ENCODE assay signal across 12 cellular contexts in genomic region chr11:26087095-26087935, GRCh38.
A peak's percentile ranks its signal among the peaks of the same experiment; 100 is the strongest.
DNase-seq lines count a peak whose midpoint lies in the region; ATAC-seq lines count a peak whose summit lies in the region.
"Had no signal": no experiment of that assay in that cellular context is flagged by ENCODE, and none has a peak within 500 bp of the region (broad histone marks: within the 10 kb centered on the region; RNA-seq: fewer than 3 reads in every experiment).

No MANE protein-coding gene starts in this region.

- no peak overlapping the region for H3K27ac Mint-ChIP-seq in activated naive CD4-positive, alpha-beta T cell treated with anti-CD3 and anti-CD28 coated beads for 36 hours
- H3K27ac Mint-ChIP-seq in activated CD8-positive, alpha-beta T cell treated with anti-CD3 and anti-CD28 coated beads, Interleukin-2, amount 10 ng/mL, durations not matched to agents 7 days and 5 days: no peak overlapping the region

- CTCF ChIA-PET in activated naive CD4-positive, alpha-beta T cell treated with anti-CD3 and anti-CD28 coated beads for 36 hours (lab: Charles Lee): no interaction called here
- CTCF ChIA-PET in activated CD8-positive, alpha-beta T cell treated with anti-CD3 and anti-CD28 coated beads, Interleukin-2, amount 10 ng/mL, durations not matched to agents 7 days and 5 days (lab: Charles Lee): no interaction called here

- H3K4me3 Mint-ChIP-seq in activated naive CD4-positive, alpha-beta T cell treated with anti-CD3 and anti-CD28 coated beads for 36 hours: no peak overlapping the region
- H3K4me3 Mint-ChIP-seq in activated CD8-positive, alpha-beta T cell treated with anti-CD3 and anti-CD28 coated beads, Interleukin-2, amount 10 ng/mL, durations not matched to agents 7 days and 5 days: no peak overlapping the region

- peak; percentile 63 for DNase-seq in RPMI8226
- no peak for DNase-seq in activated naive CD4-positive, alpha-beta T cell treated with anti-CD3 and anti-CD28 coated beads for 36 hours
- DNase-seq in cortex of kidney (lab: John Stamatoyannopoulos, UW): no peak
- no peak for DNase-seq in activated CD8-positive, alpha-beta T cell treated with anti-CD3 and anti-CD28 coated beads, Interleukin-2, amount 10 ng/mL, durations not matched to agents 7 days and 5 days
- DNase-seq in stimulated activated CD4-positive, alpha-beta T cell treated with anti-CD3 and anti-CD28 coated beads, Interleukin-2, amount 100 ng/mL, for 24 hours: no peak
- DNase-seq: amygdala, upper lobe of left lung had no signal

- intact Hi-C loops in activated naive CD4-positive, alpha-beta T cell treated with anti-CD3 and anti-CD28 coated beads for 36 hours (cut with micrococcal nuclease): no loop called here

- H3K27me3 Mint-ChIP-seq in activated naive CD4-positive, alpha-beta T cell treated with anti-CD3 and anti-CD28 coated beads for 36 hours (ENCODE audit: low read depth): no peaks in the 10 kb centered on the region
- H3K27me3 Mint-ChIP-seq in activated CD8-positive, alpha-beta T cell treated with anti-CD3 and anti-CD28 coated beads, Interleukin-2, amount 10 ng/mL, durations not matched to agents 7 days and 5 days (ENCODE audit: low read depth): no peaks in the 10 kb centered on the region

- POLR2A ChIA-PET in activated CD8-positive, alpha-beta T cell treated with anti-CD3 and anti-CD28 coated beads, Interleukin-2, amount 10 ng/mL, durations not matched to agents 7 days and 5 days (lab: Charles Lee): no interaction called here

- peak; percentile 80 for ATAC-seq in GM18519 (IDR thresholded peaks at IDR 0.05; ENCODE audit: low FRiP score, unreplicated experiment)
- peak; percentile 98 for ATAC-seq in GM21447 (IDR thresholded peaks at IDR 0.05; ENCODE audit: unreplicated experiment)
- peak; percentile 95 for ATAC-seq in HG03097 (IDR thresholded peaks at IDR 0.05; ENCODE audit: low FRiP score, unreplicated experiment)
- ATAC-seq in activated CD8-positive, alpha-beta T cell treated with anti-CD3 and anti-CD28 coated beads, Interleukin-2, amount 10 ng/mL, durations not matched to agents 7 days and 5 days: no peak
- ATAC-seq: activated CD4-positive, CD25-positive, alpha-beta regulatory T cell treated with anti-CD3 and anti-CD28 coated beads, Interleukin-2, amount 50 U/mL, for 24 hours; esophagus mucosa had no signal

- H3K36me3 Mint-ChIP-seq in activated naive CD4-positive, alpha-beta T cell treated with anti-CD3 and anti-CD28 coated beads for 36 hours (ENCODE audit: low read depth): no peaks in the 10 kb centered on the region
- H3K36me3 Mint-ChIP-seq in activated CD8-positive, alpha-beta T cell treated with anti-CD3 and anti-CD28 coated beads, Interleukin-2, amount 10 ng/mL, durations not matched to agents 7 days and 5 days (ENCODE audit: low read depth): no peaks in the 10 kb centered on the region

- no peaks in the 10 kb centered on the region for H3K4me1 Mint-ChIP-seq in activated naive CD4-positive, alpha-beta T cell treated with anti-CD3 and anti-CD28 coated beads for 36 hours (ENCODE audit: low read depth)
- no peaks in the 10 kb centered on the region for H3K4me1 Mint-ChIP-seq in activated CD8-positive, alpha-beta T cell treated with anti-CD3 and anti-CD28 coated beads, Interleukin-2, amount 10 ng/mL, durations not matched to agents 7 days and 5 days (ENCODE audit: low read depth)

- peaks cover 2% of the 10 kb centered on the region for H3K9me3 Mint-ChIP-seq in activated naive CD4-positive, alpha-beta T cell treated with anti-CD3 and anti-CD28 coated beads for 36 hours
- peaks cover 7% of the 10 kb centered on the region for H3K9me3 Mint-ChIP-seq in activated CD8-positive, alpha-beta T cell treated with anti-CD3 and anti-CD28 coated beads, Interleukin-2, amount 10 ng/mL, durations not matched to agents 7 days and 5 days (ENCODE audit: insufficient read depth)
